ENCODE assay signal across 12 cellular contexts in genomic region chr2:236674646-236675045, GRCh38.
"Had no signal": no experiment of that assay in that cellular context is flagged by ENCODE, and none has a peak within 500 bp of the region (broad histone marks: within the 10 kb centered on the region; RNA-seq: fewer than 3 reads in every experiment).

No MANE protein-coding gene starts in this region.

- H3K27ac ChIP-seq: upper lobe of left lung had no signal

- ATAC-seq: activated naive CD8-positive, alpha-beta T cell treated with anti-CD3 and anti-CD28 coated beads, Interleukin-2, amount 50 U/mL, for 24 hours; naive thymus-derived CD4-positive, alpha-beta T cell; stimulated activated naive B cell treated with anti-CD40 and anti-IgM and Interleukin-4, amounts not matched to agents 10 μg/mL and 1 μg/mL and 100 μg/mL, for 72 hours had no signal

- H3K27me3 ChIP-seq: upper lobe of left lung had no signal

- DNase-seq: activated B cell treated with CpG ODN at 0.5 μM for 24 hours; activated CD4-positive, alpha-beta T cell treated with anti-CD3 and anti-CD28 coated beads for 48 hours; activated naive CD4-positive, alpha-beta T cell treated with anti-CD3 and anti-CD28 coated beads for 36 hours; activated naive CD8-positive, alpha-beta T cell treated with anti-CD3 and anti-CD28 coated beads, Interleukin-2, amount 50 U/mL, for 24 hours; foreskin melanocyte; left cardiac atrium; naive thymus-derived CD4-positive, alpha-beta T cell; stimulated activated CD4-positive, alpha-beta T cell treated with anti-CD3 and anti-CD28 coated beads, Interleukin-2, amount 100 ng/mL, for 48 hours; stimulated activated naive B cell treated with anti-CD40 and anti-IgM and Interleukin-4, amounts not matched to agents 10 μg/mL and 1 μg/mL and 100 μg/mL, for 72 hours; SW 1271 had no signal

- H3K9me3 ChIP-seq: upper lobe of left lung had no signal

- H3K36me3 ChIP-seq: upper lobe of left lung had no signal

- H3K4me3 ChIP-seq: lung, upper lobe of left lung had no signal
